ENCODE assay signal across 8 cellular contexts in the genomic region with DNA sequence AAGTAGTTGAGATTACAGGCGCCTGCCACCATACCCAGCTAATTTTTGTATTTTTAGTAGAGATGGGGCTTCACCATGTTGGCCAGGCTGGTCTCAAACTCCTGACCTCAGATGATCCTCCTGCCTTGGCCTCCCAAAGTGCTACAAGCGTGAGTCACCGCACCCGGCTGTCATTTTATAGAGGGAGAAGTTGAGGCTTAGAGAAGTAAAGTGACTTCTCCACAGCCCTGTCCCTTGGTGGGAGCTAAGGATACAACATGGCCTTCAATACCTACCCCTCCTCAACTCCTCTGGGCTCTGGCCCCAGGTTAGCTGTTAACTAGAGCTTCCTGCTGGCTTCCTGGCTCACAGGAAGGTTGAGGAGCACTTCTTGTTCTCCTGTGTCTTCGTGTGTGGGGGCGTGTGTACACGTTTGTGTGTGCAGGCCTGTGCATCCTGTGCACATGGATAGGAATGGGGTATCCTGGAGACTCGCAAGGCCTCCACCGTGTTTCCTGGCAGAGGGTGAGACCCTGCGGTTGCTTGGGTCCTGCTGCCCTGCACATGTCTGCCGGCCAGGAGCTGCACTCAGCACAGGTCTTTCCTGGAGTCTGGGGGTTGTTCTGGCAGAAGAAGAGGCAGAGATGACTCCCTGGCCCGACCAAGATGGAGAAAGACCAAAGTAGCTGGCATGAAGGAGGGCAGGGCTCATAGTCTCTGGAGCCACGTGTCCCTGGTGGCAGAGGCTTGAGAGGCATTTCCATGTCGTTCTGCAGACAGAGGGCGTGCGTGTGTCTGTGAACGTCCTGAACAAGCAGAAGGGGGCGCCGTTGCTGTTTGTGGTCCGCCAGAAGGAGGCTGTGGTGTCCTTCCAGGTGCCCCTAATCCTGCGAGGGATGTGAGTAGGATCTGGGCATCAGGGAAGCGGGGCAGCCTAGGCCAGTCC. TPM values are rescaled to one million over a fixed set of nuclear protein-coding genes. Genes with fewer than 3 reads are reported as not detected.
A peak's percentile ranks its signal among the peaks of the same experiment; 100 is the strongest.
DNase-seq lines count a peak whose midpoint lies in the region; ATAC-seq and TF ChIP-seq lines count a peak whose summit lies in the region.

No MANE protein-coding gene starts in this region.

- peaks cover 46% of the 10 kb centered on the region for H3K4me1 ChIP-seq in PC-3 (ENCODE audit: insufficient read depth, low read length)
- peaks cover 12% of the 10 kb centered on the region for H3K4me1 ChIP-seq in ovary (ENCODE audit: insufficient read depth)
- peaks cover 19 to 37% (median 34%) of the 10 kb centered on the region in 4 donors for H3K4me1 ChIP-seq in upper lobe of left lung

- BruUV-seq in PC-3 (replicated peaks; lab: Mats Ljungman, UMichigan) = no TSS peak

- peak; percentile 26 for ATAC-seq in GM21825 (IDR thresholded peaks at IDR 0.05; ENCODE audit: unreplicated experiment)
- no peak for ATAC-seq in PC-3
- ATAC-seq in upper lobe of left lung (ENCODE audit: low FRiP score in 2 of 2) = peak; percentile 47 to 59
- ATAC-seq in HG03097 (IDR thresholded peaks at IDR 0.05; ENCODE audit: low FRiP score, unreplicated experiment) = no peak

- H3K4me2 ChIP-seq in PC-3 (ENCODE audit: low read length) = no peak overlapping the region

- no peaks in the 10 kb centered on the region for H4K20me1 ChIP-seq in PC-3 (ENCODE audit: low read length)

- no peaks in the 10 kb centered on the region for H3K79me2 ChIP-seq in PC-3 (ENCODE audit: low read length)

- TF ChIP-seq POLR2A in ovary (IDR thresholded peaks at IDR 0.05) (no peak), upper lobe of left lung (IDR thresholded peaks at IDR 0.05) (no peak)

- H3K9me2 ChIP-seq in PC-3 (replicated peaks; ENCODE audit: low read length) = no peaks in the 10 kb centered on the region

- H3K27ac ChIP-seq in PC-3 (ENCODE audit: low read length) (no peak overlapping the region), ovary (peak overlapping the region; percentile 17 to 38), upper lobe of left lung (peak overlapping the region in 1 of 4 donors; percentile 93)

- CTCF ChIA-PET in PC-3 (lab: Charles Lee) = interaction anchor here (0.5 to 0.7 kb wide), 2 partner anchors 41 to 42 kb away, joined by 3 to 6 read pairs; no protein-coding TSS in a partner anchor

- no peak overlapping the region for H3K9ac ChIP-seq in PC-3 (ENCODE audit: low read length)

- DNase-seq in C1 segment of cervical spinal cord (lab: John Stamatoyannopoulos, UW) = peak in 10 of 14 donors; percentile 20 to 73 (median 50)
- DNase-seq in PC-3 = peak; percentile 49
- peak; percentile 82 for DNase-seq in activated effector memory CD4-positive, alpha-beta T cell treated with anti-CD3 and anti-CD28 coated beads, Interleukin-2, amount 50 U/mL, for 16 hours
- peak; percentile 78 for DNase-seq in germinal center (ENCODE audit: low spot score)
- DNase-seq in ovary = peak; percentile 72 to 84 (median 81)
- DNase-seq in upper lobe of left lung = peak in 1 of 2 donors; percentile 82

- H2AFZ ChIP-seq in PC-3 (ENCODE audit: low read length) = no peak overlapping the region

- TF ChIP-seq EP300 in ovary (IDR thresholded peaks at IDR 0.05) = no peak
- TF ChIP-seq EP300 in upper lobe of left lung (IDR thresholded peaks at IDR 0.05) = no peak

- intact Hi-C loops in PC-3 (cut with micrococcal nuclease) = no loop called here
- intact Hi-C loops in ovary (cut with DNase I) = loop anchor here in 1 of 4 donors (5.0 kb wide), 1 partner anchor 46 kb away; no protein-coding TSS in a partner anchor

- H3F3A ChIP-seq in PC-3 (ENCODE audit: low read length, unreplicated experiment) = no peaks in the 10 kb centered on the region

- H3K36me3 ChIP-seq in PC-3 (ENCODE audit: low read depth, low read length) (no peaks in the 10 kb centered on the region), ovary (no peaks in the 10 kb centered on the region), upper lobe of left lung (peaks cover 0 to 26% (median 17%) of the 10 kb centered on the region in 4 donors)

- H3K9me3 ChIP-seq in PC-3 (ENCODE audit: low read length) (no peaks in the 10 kb centered on the region), ovary (no peaks in the 10 kb centered on the region), upper lobe of left lung (no peaks in the 10 kb centered on the region)

- TF ChIP-seq CTCF in PC-3 (conservative IDR thresholded peaks at IDR 0.05; ENCODE audit: low read depth, low read length) = peak; percentile 58
- peak; percentile 26 to 76 (median 73) for TF ChIP-seq CTCF in ovary (IDR thresholded peaks at IDR 0.05)
- TF ChIP-seq CTCF in upper lobe of left lung (IDR thresholded peaks at IDR 0.05) = peak; percentile 26 to 81 (median 61)

- 37 to 44% (median 40%) methylated on average over 22 of the region's 22 CpGs for WGBS in ovary, 3 donors
- 58 to 80% methylated on average over 7 to 22 of the region's 22 CpGs for WGBS in upper lobe of left lung, 2 donors

- H3K27me3 ChIP-seq in PC-3 (ENCODE audit: low read length) (no peaks in the 10 kb centered on the region), ovary (no peaks in the 10 kb centered on the region), upper lobe of left lung (no peaks in the 10 kb centered on the region)

- POLR2A ChIA-PET in PC-3 (lab: Charles Lee; ENCODE audit: unreplicated experiment) = no interaction called here

- no peak overlapping the region for H3K4me3 ChIP-seq in PC-3 (ENCODE audit: low read length)
- no peak overlapping the region for H3K4me3 ChIP-seq in ovary
- peak overlapping the region in 1 of 4 donors; percentile 80 for H3K4me3 ChIP-seq in upper lobe of left lung

RNA-seq across cellular contexts. Expression of a gene that starts 2.4 kb away (rescaled TPM):
- total RNA-seq in PC-3 (2014; rRNA removed) (13.6 and 22.7 TPM in 2 replicates), ovary (100 to 1,000 TPM in 1 of 7 donors, 10 to 100 TPM in 6; 36.5 to 141 (median 73.7) TPM), upper lobe of left lung (100 to 1,000 TPM in 4 of 6 donors, 10 to 100 TPM in 2; 62.8 to 287 (median 153) TPM)
- polyA plus RNA-seq in ovary = 100 to 1,000 TPM in 1 of 2 donors, 10 to 100 TPM in 1; 59.2 to 106 TPM

RNA-seq across cellular contexts. Expression of a gene that starts 18.2 kb away (rescaled TPM):
- total RNA-seq in PC-3 (2014; rRNA removed) (8.0 and 10.3 TPM in 2 replicates), ovary (1,000 to 10,000 TPM in 3 of 7 donors, 100 to 1,000 TPM in 4; 491 to 2,646 (median 828) TPM), upper lobe of left lung (100 to 1,000 TPM; 105 to 608 (median 334) TPM)
- 1,000 to 10,000 TPM; 1,650 to 3,307 TPM for polyA plus RNA-seq in ovary

RNA-seq across cellular contexts. Expression of a gene that starts 36.8 kb away (rescaled TPM):
- total RNA-seq in PC-3 (2014; rRNA removed) (88.6 and 91.6 TPM in 2 replicates), ovary (10 to 100 TPM; 57.2 to 95.6 (median 83.3) TPM), upper lobe of left lung (100 to 1,000 TPM in 1 of 6 donors, 10 to 100 TPM in 5; 63.9 to 101 (median 81.3) TPM)
- polyA plus RNA-seq in ovary = 10 to 100 TPM; 23.0 to 45.9 TPM

RNA-seq across cellular contexts. Expression of a gene that starts 51.0 kb away (rescaled TPM):
- total RNA-seq in PC-3 (2014; rRNA removed) (43.6 and 55.1 TPM in 2 replicates), ovary (10 to 100 TPM; 16.3 to 67.7 (median 32.2) TPM), upper lobe of left lung (100 to 1,000 TPM in 2 of 6 donors, 10 to 100 TPM in 4; 45.0 to 138 (median 63.8) TPM)
- 10 to 100 TPM; 14.5 to 15.7 TPM for polyA plus RNA-seq in ovary

RNA-seq across cellular contexts. Expression of a gene that starts 51.5 kb away (rescaled TPM):
- total RNA-seq in PC-3 (2014; rRNA removed) (7.4 TPM in 2 replicates), ovary (10 to 100 TPM in 6 of 7 donors, 1 to 10 TPM in 1; 9.7 to 40.9 (median 29.3) TPM), upper lobe of left lung (10 to 100 TPM in 4 of 6 donors, 1 to 10 TPM in 2; 9.0 to 24.1 (median 19.8) TPM)
- polyA plus RNA-seq in ovary = 10 to 100 TPM; 12.8 to 22.7 TPM

Comparison
In these comparisons a context has a peak if more than half of its experiments do, and no peak if none do; other contexts are left out.
1. ATAC-seq: peak in GM21825 (single experiment) and upper lobe of left lung (2 of 2); none in PC-3 (single experiment) and HG03097 (single experiment).
2. Peak in every context shown above with its lines, with median percentiles within 50 percentile points of each other: CTCF ChIP-seq.